Comparison of ENCODE assay signal across 2 cellular contexts in genomic region chr10:118767297-118768040, GRCh38.
TF ChIP-seq lines count a peak whose summit lies in the region.

No MANE protein-coding gene starts in this region.

TF ChIP-seq in IMR-90, 13 proteins besides CTCF, POLR2A, EP300 and RAD21:
- TF ChIP-seq NFE2L2 (IDR thresholded peaks at IDR 0.05; ENCODE audit: low read depth, low read length) (no peak), RFX5 (IDR thresholded peaks at IDR 0.05; ENCODE audit: low read depth, low read length) (no peak), MAFK (IDR thresholded peaks at IDR 0.05; ENCODE audit: low read depth, low read length) (no peak), MXI1 (IDR thresholded peaks at IDR 0.05; ENCODE audit: borderline replicate concordance, low read depth, low read length) (no peak), CHD1 (IDR thresholded peaks at IDR 0.05; ENCODE audit: low read depth, low read length) (no peak), BHLHE40 (IDR thresholded peaks at IDR 0.05; ENCODE audit: low read depth, low read length) (no peak), CEBPB (IDR thresholded peaks at IDR 0.05; ENCODE audit: low read depth, low read length) (no peak)

TF ChIP-seq in SK-N-SH, 30 proteins besides CTCF, POLR2A, EP300 and RAD21:
- TF ChIP-seq GATA2 (CRISPR knock-in tag; IDR thresholded peaks at IDR 0.05): peak; percentile 87
- peak; percentile 71 for TF ChIP-seq RCOR1 (IDR thresholded peaks at IDR 0.05; ENCODE audit: low read length)
- TF ChIP-seq MXI1 (IDR thresholded peaks at IDR 0.05; ENCODE audit: low read depth, low read length): peak; percentile 65; the same call in 1 of the 2 replicates
- no peak for TF ChIP-seq REST (IDR thresholded peaks at IDR 0.05; ENCODE audit: low read depth, low read length)
- no peak for TF ChIP-seq FOXM1 (IDR thresholded peaks at IDR 0.05; ENCODE audit: low read depth)
